In genomic region chr11:72781313-72782080, GRCh38 we compare ENCODE assay signal across 8 cellular contexts. TPM values are rescaled to one million over a fixed set of nuclear protein-coding genes. Genes with fewer than 3 reads are reported as not detected.
DNase-seq lines count a peak whose midpoint lies in the region; ATAC-seq and TF ChIP-seq lines count a peak whose summit lies in the region.

No MANE protein-coding gene starts in this region.

- peak overlapping the region; percentile 82 for H3K4me3 Mint-ChIP-seq in Calu3 (ENCODE audit: low read depth, unreplicated experiment)

- peak; percentile 61 for ATAC-seq in HG03432 (IDR thresholded peaks at IDR 0.05; ENCODE audit: unreplicated experiment)
- peak; percentile 37 to 67 for ATAC-seq in lower lobe of right lung
- ATAC-seq in HG03342 (IDR thresholded peaks at IDR 0.05; ENCODE audit: unreplicated experiment) = no peak

- peaks cover 5% of the 10 kb centered on the region for H3K27me3 ChIP-seq in lower lobe of right lung (ENCODE audit: low read depth)

- intact Hi-C loops in Calu3 (cut with micrococcal nuclease; ENCODE audit: unreplicated experiment) (no loop called here), lower lobe of right lung (cut with DNase I) (no loop called here)

- TF ChIP-seq CTCF in Calu3 (IDR thresholded peaks at IDR 0.05; ENCODE audit: unreplicated experiment) (no peak), lower lobe of right lung (IDR thresholded peaks at IDR 0.05) (no peak)

- H3K4me3 ChIP-seq in lower lobe of right lung = peak overlapping the region; percentile 62

- H3K4me1 Mint-ChIP-seq in Calu3 (ENCODE audit: low read depth, unreplicated experiment) = peaks cover 30% of the 10 kb centered on the region

- no peaks in the 10 kb centered on the region for H3K9me3 Mint-ChIP-seq in Calu3 (ENCODE audit: low read depth, unreplicated experiment)

- no peaks in the 10 kb centered on the region for H3K27me3 Mint-ChIP-seq in Calu3 (ENCODE audit: unreplicated experiment)

- H3K27ac ChIP-seq in lower lobe of right lung = peak overlapping the region; percentile 64

- H3K36me3 Mint-ChIP-seq in Calu3 (ENCODE audit: insufficient read depth, unreplicated experiment) = peaks cover 33% of the 10 kb centered on the region

- BruUV-seq in Calu3 (replicated peaks; lab: Mats Ljungman, UMichigan) = no TSS peak

- CTCF ChIA-PET in Calu3 (lab: Charles Lee) = interaction anchor here (1.1 to 3.5 kb wide), 3 partner anchors 12 to 58 kb away, joined by 4 to 15 read pairs (median 8); partner anchors contain the start of gene STARD10

- H3K27ac Mint-ChIP-seq in Calu3 (ENCODE audit: unreplicated experiment) = peak overlapping the region; percentile 56

- DNase-seq in Calu3 (peak; percentile 41), cerebellar cortex (ENCODE audit: low spot score) (peak; percentile 44), lower lobe of right lung (peak; percentile 64), NCI-H1436 treated with DMSO at 0.1 percent for 48 hours (lab: John Stamatoyannopoulos, UW) (no peak)
- DNase-seq in activated CD4-positive, alpha-beta T cell treated with anti-CD3 and anti-CD28 coated beads for 1 hour = peak; percentile 42
- peak; percentile 42 for DNase-seq in stimulated activated CD8-positive, alpha-beta memory T cell treated with anti-CD3 and anti-CD28 coated beads, Interleukin-4, amount 100 ng/mL, for 24 hours (ENCODE audit: low read depth)

- no peaks in the 10 kb centered on the region for H3K36me3 ChIP-seq in lower lobe of right lung

- peaks cover 50% of the 10 kb centered on the region for H3K4me1 ChIP-seq in lower lobe of right lung

- no peaks in the 10 kb centered on the region for H3K9me3 ChIP-seq in lower lobe of right lung

RNA-seq across cellular contexts. Expression of gene STARD10, which starts 12.3 kb away (rescaled TPM):
- 55.1 and 68.9 TPM in 2 replicates for total RNA-seq in Calu3 (2022)
- total RNA-seq in lower lobe of right lung = 126 TPM

RNA-seq across cellular contexts. Expression of gene ARAP1, which starts 29.3 kb away (rescaled TPM):
- total RNA-seq in Calu3 (2022) = 53.0 and 61.3 TPM in 2 replicates
- total RNA-seq in lower lobe of right lung = 276 TPM

RNA-seq across cellular contexts. Expression of gene ATG16L2, which starts 32.7 kb away (rescaled TPM):
- 28.7 and 29.1 TPM in 2 replicates for total RNA-seq in Calu3 (2022)
- total RNA-seq in lower lobe of right lung = 104 TPM
